Comparison of ENCODE assay signal across 8 cellular contexts in the genomic region with DNA sequence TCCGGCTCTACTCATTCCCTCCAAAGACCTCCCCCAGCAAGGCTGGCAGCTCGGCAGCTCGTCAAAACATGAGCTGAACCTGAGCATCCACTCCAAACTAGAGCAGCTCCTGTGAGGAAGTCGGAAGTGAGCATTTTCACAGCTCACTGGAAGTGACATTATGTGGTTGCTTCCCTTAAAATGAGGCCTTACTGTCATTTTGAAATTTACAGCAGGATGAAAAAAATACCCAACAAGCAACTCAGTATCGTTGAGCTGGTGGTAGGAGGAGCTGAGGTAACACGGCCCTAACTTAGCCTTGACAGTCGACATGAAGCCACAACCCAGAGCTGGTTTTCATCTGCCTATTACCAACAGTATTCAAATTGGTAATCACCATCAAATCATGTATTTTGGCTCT. TPM values are rescaled to one million over a fixed set of nuclear protein-coding genes. Genes with fewer than 3 reads are reported as not detected.
DNase-seq lines count a peak whose midpoint lies in the region; ATAC-seq and TF ChIP-seq lines count a peak whose summit lies in the region.

No MANE protein-coding gene starts in this region.

- H3K36me3 ChIP-seq in right atrium auricular region (peaks cover 16% of the 10 kb centered on the region), thyroid gland (peaks cover 9 to 11% of the 10 kb centered on the region in 2 donors), GM23248 (ENCODE audit: low read depth) (no peaks in the 10 kb centered on the region; the same call in 1 of the 2 replicates)

- H3K27ac ChIP-seq in right atrium auricular region (peak overlapping the region; percentile 47 to 65), RWPE1 (0 out of 2 replicates have a peak overlapping the region, but pooled peaks have one; percentile 19), right cardiac atrium (ENCODE audit: low read length) (peak overlapping the region; percentile 1), thyroid gland (peak overlapping the region in 1 of 3 donors; percentile 2), GM23248 (no peak overlapping the region)

- peaks cover 78% of the 10 kb centered on the region for H3K79me2 ChIP-seq in GM23248 (ENCODE audit: insufficient read depth)

- H3K27me3 ChIP-seq in right atrium auricular region: no peaks in the 10 kb centered on the region
- no peaks in the 10 kb centered on the region for H3K27me3 ChIP-seq in right cardiac atrium (ENCODE audit: control insufficient read depth, insufficient read depth)
- H3K27me3 ChIP-seq in thyroid gland: no peaks in the 10 kb centered on the region
- no peaks in the 10 kb centered on the region for H3K27me3 ChIP-seq in GM23248 (replicated peaks; ENCODE audit: insufficient read depth)

- no peaks in the 10 kb centered on the region for H4K20me1 ChIP-seq in GM23248 (ENCODE audit: insufficient read depth)

- WGBS in right cardiac atrium: 42% methylated on average over 7 of the region's 7 CpGs
- 34 to 45% methylated on average over 5 to 7 of the region's 7 CpGs for WGBS in thyroid gland, 2 donors
- WGBS in GM23248 (ENCODE audit: low coverage in 1 of 2, low lambda C conversion rate in 2 of 2, missing lambda C conversion rate in 2 of 2), 2 experiments: 48 to 56% methylated on average over 7 of the region's 7 CpGs

- H3K4me1 ChIP-seq in right atrium auricular region (peaks cover 0 to 81% of the 10 kb centered on the region in 2 donors), right cardiac atrium (ENCODE audit: control insufficient read depth, insufficient read depth, low read length) (peaks cover 14% of the 10 kb centered on the region), thyroid gland (peaks cover 4 to 17% of the 10 kb centered on the region in 2 donors), GM23248 (ENCODE audit: insufficient read depth) (no peaks in the 10 kb centered on the region)

- H3K4me3 ChIP-seq in right atrium auricular region: no peak overlapping the region
- no peak overlapping the region for H3K4me3 ChIP-seq in right cardiac atrium (ENCODE audit: low read length)
- H3K4me3 ChIP-seq in thyroid gland (replicated peaks in 1 of 3): no peak overlapping the region
- no peak overlapping the region for H3K4me3 ChIP-seq in GM23248

- DNase-seq in right atrium auricular region (ENCODE audit: low spot score) (no peak), left cardiac atrium (no peak), RWPE1 (ENCODE audit: low spot score) (no peak), right cardiac atrium (peak in 1 of 3 donors; percentile 43), thyroid gland (peak; percentile 31 to 36), GM23248 (no peak)

- H3K9me2 ChIP-seq in GM23248 (ENCODE audit: insufficient read depth): no peaks in the 10 kb centered on the region

- POLR2A ChIA-PET in RWPE1 (lab: Yijun Ruan, JAX; ENCODE audit: low non-redundant PET): no interaction called here

- TF ChIP-seq CTCF in right atrium auricular region (IDR thresholded peaks at IDR 0.05) (no peak), RWPE1 (conservative IDR thresholded peaks at IDR 0.05; ENCODE audit: low read depth) (no peak), thyroid gland (IDR thresholded peaks at IDR 0.05) (no peak)

- intact Hi-C loops in left cardiac atrium (cut with DNase I): no loop called here
- intact Hi-C loops in right cardiac atrium (cut with DNase I): no loop called here
- intact Hi-C loops in thyroid gland (cut with DNase I): no loop called here

- no peak for ATAC-seq in left cardiac atrium
- ATAC-seq in right cardiac atrium: no peak
- no peak for ATAC-seq in HG03039 (IDR thresholded peaks at IDR 0.05; ENCODE audit: unreplicated experiment)
- ATAC-seq in HG03342 (IDR thresholded peaks at IDR 0.05; ENCODE audit: unreplicated experiment): no peak

- CTCF ChIA-PET in RWPE1 (lab: Yijun Ruan, JAX): interaction anchor here (0.6 kb wide), 1 partner anchor 146 kb away, joined by 3 read pairs; no protein-coding TSS in a partner anchor

- in situ Hi-C loops in GM23248 (cut with MboI): no loop called here

- no peaks in the 10 kb centered on the region for H3F3A ChIP-seq in GM23248 (ENCODE audit: insufficient read depth)

- no peak for TF ChIP-seq POLR2A in thyroid gland (IDR thresholded peaks at IDR 0.05)

- H3K4me2 ChIP-seq in GM23248 (ENCODE audit: unreplicated experiment): no peak overlapping the region

- H3K9me3 ChIP-seq in right atrium auricular region (no peaks in the 10 kb centered on the region), right cardiac atrium (ENCODE audit: control insufficient read depth, low read length) (no peaks in the 10 kb centered on the region), thyroid gland (no peaks in the 10 kb centered on the region), GM23248 (ENCODE audit: low read depth) (no peaks in the 10 kb centered on the region)

- H3K9ac ChIP-seq in GM23248: no peak overlapping the region

- H2AFZ ChIP-seq in GM23248: no peak overlapping the region

RNA-seq across cellular contexts. Expression of a gene that starts 38.0 kb away (rescaled TPM):
- total RNA-seq in right atrium auricular region (10 to 100 TPM; 27.4 to 29.6 TPM), left cardiac atrium (10 to 100 TPM; 21.2 to 39.8 TPM), right cardiac atrium (10 to 100 TPM; 23.3 to 37.7 (median 27.5) TPM), thyroid gland (100 to 1,000 TPM in 2 of 4 donors, 10 to 100 TPM in 2; 82.3 to 106 (median 94.2) TPM)
- polyA plus RNA-seq in right cardiac atrium (17.0 TPM), GM23248 (2016; fragmentation: Nextera tagmentation; extraction: Ambion mirVana) (79.7 and 81.5 TPM in 2 replicates)
- total RNA-seq in GM23248 (2014; rRNA removed; shearing (Covaris generic)): 83.2 and 96.8 TPM in 2 replicates

Comparison
In these comparisons a context has a peak if more than half of its experiments do, and no peak if none do; other contexts are left out.
1. DNase-seq: peak in thyroid gland (2 of 2); none in right atrium auricular region (single experiment), left cardiac atrium (single experiment), RWPE1 (single experiment) and GM23248 (single experiment).